In genomic region chr20:44917399-44917798, GRCh38 we compare ENCODE assay signal across 24 cellular contexts. TPM values are rescaled to one million over a fixed set of nuclear protein-coding genes. Genes with fewer than 3 reads are reported as not detected.
DNase-seq lines count a peak whose midpoint lies in the region; ATAC-seq, FAIRE-seq and TF ChIP-seq lines count a peak whose summit lies in the region.
"Had no signal": no experiment of that assay in that cellular context is flagged by ENCODE, and none has a peak within 500 bp of the region (broad histone marks: within the 10 kb centered on the region; RNA-seq: fewer than 3 reads in every experiment).

No MANE protein-coding gene starts in this region.

- TF ChIP-seq RAD21 in HepG2 (CRISPR knock-in tag; IDR thresholded peaks at IDR 0.05) (no peak), K562 (CRISPR knock-in tag; conservative IDR thresholded peaks at IDR 0.05 in 1 of 2, IDR thresholded peaks at IDR 0.05 in 1 of 2) (no peak)

- no peak for TF ChIP-seq EP300 in HepG2 (IDR thresholded peaks at IDR 0.05; ENCODE audit: low read depth in 2 of 2, low read length in 2 of 2)
- TF ChIP-seq EP300 in HepG2 (CRISPR knock-in tag; IDR thresholded peaks at IDR 0.05; ENCODE audit: borderline replicate concordance), result no peak
- no peak for TF ChIP-seq EP300 in K562 (IDR thresholded peaks at IDR 0.05; ENCODE audit: low read length)

- no peaks in the 10 kb centered on the region for H4K20me1 ChIP-seq in HepG2 (ENCODE audit: insufficient read depth, low read length)
- H4K20me1 ChIP-seq in K562 (replicated peaks; ENCODE audit: control insufficient read depth, insufficient read depth, low read length), result no peaks in the 10 kb centered on the region
- H4K20me1 ChIP-seq: BLaER1 had no signal

- H3K9ac ChIP-seq in HepG2 (ENCODE audit: insufficient read depth, low read depth, low read length) (no peak overlapping the region), K562 (ENCODE audit: insufficient read depth in 1 of 2, low read depth in 2 of 2, low read length in 2 of 2) (no peak overlapping the region)
- H3K9ac ChIP-seq: BLaER1 had no signal

- H3K4me2 ChIP-seq in HepG2 (ENCODE audit: low read depth, low read length) (no peak overlapping the region), K562 (ENCODE audit: insufficient read depth, low read length) (no peak overlapping the region)
- H3K4me2 ChIP-seq: BLaER1 had no signal

- H3K36me3 ChIP-seq in HepG2 (replicated peaks in 1 of 2; ENCODE audit: control insufficient read depth in 1 of 2, insufficient read depth in 2 of 2, low read length in 2 of 2) (peaks cover 32 to 77% of the 10 kb centered on the region in 2 experiments), right lobe of liver (peaks cover 0 to 4% (median 0%) of the 10 kb centered on the region in 4 donors), K562 (ENCODE audit: control insufficient read depth, insufficient read depth, low read length) (peaks cover 67% of the 10 kb centered on the region)

- no peaks in the 10 kb centered on the region for H3K27me3 ChIP-seq in HepG2 (ENCODE audit: control insufficient read depth in 1 of 2, insufficient read depth in 2 of 2, low read length in 2 of 2)
- H3K27me3 ChIP-seq in right lobe of liver, result no peaks in the 10 kb centered on the region
- H3K27me3 ChIP-seq in K562 (ENCODE audit: control insufficient read depth in 2 of 2, insufficient read depth in 2 of 2, low read length in 2 of 2), result no peaks in the 10 kb centered on the region
- H3K27me3 ChIP-seq: BE2C, BLaER1 had no signal

- FAIRE-seq in HepG2 (lab: Jason Lieb, UNC), result no peak
- no peak for FAIRE-seq in K562 (lab: Jason Lieb, UNC)
- FAIRE-seq: A204.1, GM12878, GM12892, GM18507 had no signal

- no peaks in the 10 kb centered on the region for H3K9me3 ChIP-seq in HepG2 (ENCODE audit: low read length)
- no peaks in the 10 kb centered on the region for H3K9me3 ChIP-seq in right lobe of liver
- no peaks in the 10 kb centered on the region for H3K9me3 ChIP-seq in K562 (replicated peaks; ENCODE audit: control insufficient read depth, insufficient read depth, low read depth, low read length)
- H3K9me3 ChIP-seq: BE2C, BLaER1 had no signal

- ATAC-seq in HepG2 (no peak), right lobe of liver (no peak), K562 (no peak)
- ATAC-seq: GM12878 had no signal

- DNase-seq in HepG2 (ENCODE audit: low spot score), result no peak
- DNase-seq in right lobe of liver, result no peak
- DNase-seq in K562 (ENCODE audit: extremely low read depth in 1 of 4, low spot score in 3 of 4), result no peak
- no peak for DNase-seq in NCI-H2081 treated with DMSO at 0.1 percent for 48 hours (lab: John Stamatoyannopoulos, UW)
- DNase-seq: 8988T; ACHN; BE2C; C1 segment of cervical spinal cord; CD4-positive, alpha-beta memory T cell; CD4-positive, CD25-positive, alpha-beta regulatory T cell; CD8-positive, alpha-beta memory T cell; COR-L47; DMS 273 treated with DMSO at 0.1 percent for 48 hours; DMS153; DMS53; DMS79; DND-41; EL; GDM1 had no signal

- TF ChIP-seq POLR2A in HepG2 (IDR thresholded peaks at IDR 0.05; ENCODE audit: insufficient read depth in 1 of 2, low read depth in 2 of 2, low read length in 2 of 2) (no peak), right lobe of liver (IDR thresholded peaks at IDR 0.05) (no peak), K562 (conservative IDR thresholded peaks at IDR 0.05) (no peak)

- TF ChIP-seq CTCF in HepG2 (CRISPR knock-in tag; IDR thresholded peaks at IDR 0.05) (no peak), right lobe of liver (IDR thresholded peaks at IDR 0.05) (no peak), K562 (IDR thresholded peaks at IDR 0.05 in 2 of 3, conservative IDR thresholded peaks at IDR 0.05 in 1 of 3; ENCODE audit: insufficient read depth in 2 of 3, low read depth in 1 of 3, low read length in 3 of 3) (no peak)

- POLR2A ChIA-PET in HepG2 (lab: Yijun Ruan, JAX), result no interaction called here
- POLR2A ChIA-PET in K562 (lab: Yijun Ruan, JAX), result interaction anchor here (1.1 to 1.3 kb wide), 2 partner anchors 8 to 11 kb away, joined by 3 to 5 read pairs; no protein-coding TSS in a partner anchor

- CTCF ChIA-PET in HepG2 (lab: Yijun Ruan, JAX; ENCODE audit: low intra/inter-chr PET ratio, low total read pairs), result no interaction called here
- CTCF ChIA-PET in K562 (lab: Yijun Ruan, JAX; ENCODE audit: low intra/inter-chr PET ratio), result no interaction called here

- no peaks in the 10 kb centered on the region for H3K79me2 ChIP-seq in HepG2 (ENCODE audit: insufficient read depth, low read length)
- H3K79me2 ChIP-seq in K562 (ENCODE audit: control insufficient read depth, insufficient read depth, low read length), result no peaks in the 10 kb centered on the region

- no peaks in the 10 kb centered on the region for H3K9me1 ChIP-seq in K562 (ENCODE audit: control insufficient read depth, insufficient read depth, low read length)

- H3K4me3 ChIP-seq in HepG2 (replicated peaks in 1 of 3; ENCODE audit: insufficient read depth in 1 of 3, low read depth in 2 of 3, low read length in 3 of 3) (no peak overlapping the region), right lobe of liver (no peak overlapping the region), K562 (no peak overlapping the region)
- H3K4me3 ChIP-seq: BLaER1, GM12878 had no signal

- H3K4me1 ChIP-seq in HepG2 (ENCODE audit: insufficient read depth, low read length) (no peaks in the 10 kb centered on the region), right lobe of liver (no peaks in the 10 kb centered on the region), K562 (replicated peaks in 1 of 2; ENCODE audit: control insufficient read depth in 2 of 2, insufficient read depth in 2 of 2, low read length in 2 of 2) (peaks cover 0 to 3% of the 10 kb centered on the region in 2 experiments; a peak in 2 of 5 replicates)
- H3K4me1 ChIP-seq: BE2C, BLaER1 had no signal

- in situ Hi-C loops in HepG2 (cut with HindIII; ENCODE audit: extremely low pct_ligation_motif_present, low pct_unique_long_range_greater_than_20kb) (no loop called here), K562 (cut with MboI) (no loop called here)

- BruUV-seq in HepG2 (replicated peaks; lab: Mats Ljungman, UMichigan) (no TSS peak), K562 (replicated peaks; lab: Mats Ljungman, UMichigan) (no TSS peak)

- no peak overlapping the region for H2AFZ ChIP-seq in HepG2 (ENCODE audit: low read length)
- no peak overlapping the region for H2AFZ ChIP-seq in K562 (ENCODE audit: low read depth, low read length)

- 96% methylated on average over 2 of the region's 2 CpGs for WGBS in HepG2 (ENCODE audit: low lambda C conversion rate)
- 96% methylated on average over 2 of the region's 2 CpGs for WGBS in right lobe of liver (ENCODE audit: insufficient coverage, low coverage, low lambda C conversion rate, missing lambda C conversion rate)
- WGBS in K562 (ENCODE audit: insufficient coverage, low coverage, missing lambda C conversion rate), result 78% methylated on average over 2 of the region's 2 CpGs

- intact Hi-C loops in HepG2 (cut with micrococcal nuclease; ENCODE audit: unreplicated experiment) (no loop called here), right lobe of liver (cut with DNase I) (no loop called here), K562 (cut with micrococcal nuclease) (loop anchor here (10.0 kb wide), 1 partner anchor 177 kb away; no protein-coding TSS in a partner anchor)

- no peak overlapping the region for H3K27ac ChIP-seq in HepG2 (ENCODE audit: extremely low read length, insufficient read depth, low read length)
- no peak overlapping the region for H3K27ac ChIP-seq in right lobe of liver
- H3K27ac ChIP-seq in K562 (ENCODE audit: extremely low read depth, low read depth, low read length), result no peak overlapping the region
- H3K27ac ChIP-seq: BLaER1 had no signal

RNA-seq across cellular contexts. Expression of gene PABPC1L, which starts 7.5 kb away (rescaled TPM):
- total RNA-seq in HepG2 (2016; rRNA removed; fragmentation: Illumina TruSeq; extraction: Trizol) (6.4 and 30.8 TPM in 2 replicates), right lobe of liver (10 to 100 TPM in 5 of 6 experiments, 1 to 10 TPM in 1; 8.7 to 40.2 (median 27.7) TPM), K562 (2014; rRNA removed) (15.8 and 22.2 TPM in 2 replicates), K562 (2014; rRNA removed; fragmentation: Illumina TruSeq; extraction: Trizol) (12.6 and 13.8 TPM in 2 replicates), K562 (2015; rRNA removed; fragmentation: Illumina TruSeq; extraction: Trizol) (12.2 and 12.9 TPM in 2 replicates), K562 (2021) (38.8 and 48.2 TPM in 2 replicates)
- 8.8 and 10.6 TPM in 2 replicates for total RNA-seq in HepG2 (2016; cell fraction: cytosol; rRNA removed; fragmentation: Illumina TruSeq; extraction: Trizol; ENCODE audit: low read depth)
- total RNA-seq in HepG2 (2016; cell fraction: insoluble cytoplasmic fraction; rRNA removed; fragmentation: Illumina TruSeq; extraction: Trizol), result 7.2 and 30.6 TPM in 2 replicates
- 7.7 TPM in 2 replicates for total RNA-seq in HepG2 (2016; cell fraction: membrane; rRNA removed; fragmentation: Illumina TruSeq; extraction: Trizol)
- 68.7 and 74.6 TPM in 2 replicates for total RNA-seq in HepG2 (2016; cell fraction: nucleus; rRNA removed; fragmentation: Illumina TruSeq; extraction: Trizol)
- polyA plus RNA-seq in HepG2 (2011; rRNA removed) (252 and 283 TPM in 2 replicates), K562 (2011; rRNA removed) (64.2 and 78.4 TPM in 2 replicates), K562 (2014; fragmentation: Illumina TruSeq; extraction: Trizol) (43.8 and 48.8 TPM in 2 replicates), K562 (2014; fragmentation: Nextera tagmentation; extraction: Ambion mirVana) (1 to 10 TPM; 6.0 to 7.2 TPM), K562 (2014; rRNA removed) (89.7 and 90.3 TPM in 2 replicates)
- 48.8 and 52.2 TPM in 2 replicates for polyA plus RNA-seq in HepG2 (2011; cell fraction: cytosol; rRNA removed)
- 1,815 and 1,864 TPM in 2 replicates for polyA plus RNA-seq in HepG2 (2011; cell fraction: nucleus; rRNA removed)
- polyA plus RNA-seq in HepG2 (2012), result 109 and 110 TPM in 2 replicates
- 3.4 TPM in 2 replicates for polyA plus RNA-seq in HepG2 (2016; cell fraction: cytosol; fragmentation: Illumina TruSeq; extraction: Trizol; ENCODE audit: low read depth)
- polyA plus RNA-seq in HepG2 (2016; cell fraction: insoluble cytoplasmic fraction; fragmentation: Illumina TruSeq; extraction: Trizol; ENCODE audit: low read depth), result 8.9 and 10.9 TPM in 2 replicates
- polyA plus RNA-seq in HepG2 (2016; cell fraction: membrane; fragmentation: Illumina TruSeq; extraction: Trizol; ENCODE audit: low read depth), result 4.4 and 4.6 TPM in 2 replicates
- 374 and 409 TPM in 2 replicates for polyA plus RNA-seq in HepG2 (2016; cell fraction: nucleus; fragmentation: Illumina TruSeq; extraction: Trizol; ENCODE audit: insufficient read depth, low read depth)
- polyA minus RNA-seq in HepG2 (2011; rRNA and poly(A)+ RNA removed; ENCODE audit: low replicate concordance), result 12.6 and 64.0 TPM in 2 replicates
- polyA minus RNA-seq in HepG2 (2011; cell fraction: cytosol; rRNA and poly(A)+ RNA removed), result 10.6 and 12.0 TPM in 2 replicates
- 250 and 264 TPM in 2 replicates for polyA minus RNA-seq in HepG2 (2011; cell fraction: nucleus; rRNA and poly(A)+ RNA removed)
- 609 and 822 TPM in 2 replicates for total RNA-seq in K562 (2011; cell fraction: chromatin; rRNA removed; ENCODE audit: low replicate concordance)
- 341 and 348 TPM in 2 replicates for total RNA-seq in K562 (2011; cell fraction: nucleolus; rRNA removed)
- 412 and 472 TPM in 2 replicates for total RNA-seq in K562 (2011; cell fraction: nucleoplasm; rRNA removed)
- 39.8 and 42.7 TPM in 2 replicates for polyA plus RNA-seq in K562 (2011; cell fraction: cytosol; rRNA removed)
- 277 and 391 TPM in 2 replicates for polyA plus RNA-seq in K562 (2011; cell fraction: nucleus; rRNA removed)
- polyA plus RNA-seq in K562 (2012), result 39.2 and 228 TPM in 2 replicates
- 19.6 and 23.4 TPM in 2 replicates for polyA minus RNA-seq in K562 (2011; rRNA and poly(A)+ RNA removed)
- polyA minus RNA-seq in K562 (2011; cell fraction: cytosol; rRNA and poly(A)+ RNA removed), result 7.3 and 13.4 TPM in 2 replicates
- 52.9 and 54.2 TPM in 2 replicates for polyA minus RNA-seq in K562 (2011; cell fraction: nucleus; rRNA and poly(A)+ RNA removed)

RNA-seq across cellular contexts. Expression of gene YWHAB, which starts 31.9 kb away (rescaled TPM):
- total RNA-seq in HepG2 (2016; rRNA removed; fragmentation: Illumina TruSeq; extraction: Trizol), result 121 and 184 TPM in 2 replicates
- total RNA-seq in HepG2 (2016; cell fraction: cytosol; rRNA removed; fragmentation: Illumina TruSeq; extraction: Trizol; ENCODE audit: low read depth), result 13.1 and 14.3 TPM in 2 replicates
- total RNA-seq in HepG2 (2016; cell fraction: insoluble cytoplasmic fraction; rRNA removed; fragmentation: Illumina TruSeq; extraction: Trizol), result 123 and 180 TPM in 2 replicates
- total RNA-seq in HepG2 (2016; cell fraction: membrane; rRNA removed; fragmentation: Illumina TruSeq; extraction: Trizol), result 60.9 and 62.9 TPM in 2 replicates
- total RNA-seq in HepG2 (2016; cell fraction: nucleus; rRNA removed; fragmentation: Illumina TruSeq; extraction: Trizol), result 79.4 and 83.5 TPM in 2 replicates
- polyA plus RNA-seq in HepG2 (2011; rRNA removed), result 64.0 and 77.2 TPM in 2 replicates
- polyA plus RNA-seq in HepG2 (2011; cell fraction: cytosol; rRNA removed), result 41.7 and 66.1 TPM in 2 replicates
- 28.9 and 37.6 TPM in 2 replicates for polyA plus RNA-seq in HepG2 (2011; cell fraction: nucleus; rRNA removed)
- polyA plus RNA-seq in HepG2 (2012), result 122 and 130 TPM in 2 replicates
- 22.2 and 23.8 TPM in 2 replicates for polyA plus RNA-seq in HepG2 (2016; cell fraction: cytosol; fragmentation: Illumina TruSeq; extraction: Trizol; ENCODE audit: low read depth)
- 254 and 256 TPM in 2 replicates for polyA plus RNA-seq in HepG2 (2016; cell fraction: insoluble cytoplasmic fraction; fragmentation: Illumina TruSeq; extraction: Trizol; ENCODE audit: low read depth)
- polyA plus RNA-seq in HepG2 (2016; cell fraction: membrane; fragmentation: Illumina TruSeq; extraction: Trizol; ENCODE audit: low read depth), result 47.1 and 50.3 TPM in 2 replicates
- polyA plus RNA-seq in HepG2 (2016; cell fraction: nucleus; fragmentation: Illumina TruSeq; extraction: Trizol; ENCODE audit: insufficient read depth, low read depth), result 121 and 126 TPM in 2 replicates
- polyA minus RNA-seq in HepG2 (2011; rRNA and poly(A)+ RNA removed; ENCODE audit: low replicate concordance), result 22.5 and 46.6 TPM in 2 replicates
- 38.2 and 43.5 TPM in 2 replicates for polyA minus RNA-seq in HepG2 (2011; cell fraction: cytosol; rRNA and poly(A)+ RNA removed)
- polyA minus RNA-seq in HepG2 (2011; cell fraction: nucleus; rRNA and poly(A)+ RNA removed), result 64.2 and 67.4 TPM in 2 replicates
- total RNA-seq in right lobe of liver, result 10 to 100 TPM; 48.7 to 71.1 (median 54.5) TPM
- total RNA-seq in K562 (2011; cell fraction: chromatin; rRNA removed; ENCODE audit: low replicate concordance), result 25.3 and 55.8 TPM in 2 replicates
- total RNA-seq in K562 (2011; cell fraction: nucleolus; rRNA removed), result 18.7 and 19.3 TPM in 2 replicates
- 38.6 and 71.2 TPM in 2 replicates for total RNA-seq in K562 (2011; cell fraction: nucleoplasm; rRNA removed)
- 60.6 and 70.0 TPM in 2 replicates for total RNA-seq in K562 (2014; rRNA removed)
- total RNA-seq in K562 (2014; rRNA removed; fragmentation: Illumina TruSeq; extraction: Trizol), result 96.1 and 109 TPM in 2 replicates
- total RNA-seq in K562 (2015; rRNA removed; fragmentation: Illumina TruSeq; extraction: Trizol), result 83.8 and 90.4 TPM in 2 replicates
- 178 and 180 TPM in 2 replicates for total RNA-seq in K562 (2021)
- 67.3 and 93.0 TPM in 2 replicates for polyA plus RNA-seq in K562 (2011; rRNA removed)
- polyA plus RNA-seq in K562 (2011; cell fraction: cytosol; rRNA removed), result 28.7 and 49.4 TPM in 2 replicates
- polyA plus RNA-seq in K562 (2011; cell fraction: nucleus; rRNA removed), result 22.9 and 33.5 TPM in 2 replicates
- 138 and 141 TPM in 2 replicates for polyA plus RNA-seq in K562 (2012)
- 166 and 185 TPM in 2 replicates for polyA plus RNA-seq in K562 (2014; fragmentation: Illumina TruSeq; extraction: Trizol)
- polyA plus RNA-seq in K562 (2014; fragmentation: Nextera tagmentation; extraction: Ambion mirVana), result 100 to 1,000 TPM; 106 to 124 TPM
- 78.1 and 78.3 TPM in 2 replicates for polyA plus RNA-seq in K562 (2014; rRNA removed)
- polyA minus RNA-seq in K562 (2011; rRNA and poly(A)+ RNA removed), result 67.1 and 73.1 TPM in 2 replicates
- 41.1 and 51.6 TPM in 2 replicates for polyA minus RNA-seq in K562 (2011; cell fraction: cytosol; rRNA and poly(A)+ RNA removed)
- polyA minus RNA-seq in K562 (2011; cell fraction: nucleus; rRNA and poly(A)+ RNA removed), result 14.5 and 26.2 TPM in 2 replicates

RNA-seq across cellular contexts. Expression of gene TOMM34, which starts 42.8 kb away (rescaled TPM):
- 52.0 and 73.0 TPM in 2 replicates for total RNA-seq in HepG2 (2016; rRNA removed; fragmentation: Illumina TruSeq; extraction: Trizol)
- total RNA-seq in HepG2 (2016; cell fraction: cytosol; rRNA removed; fragmentation: Illumina TruSeq; extraction: Trizol; ENCODE audit: low read depth), result 6.2 and 6.4 TPM in 2 replicates
- total RNA-seq in HepG2 (2016; cell fraction: insoluble cytoplasmic fraction; rRNA removed; fragmentation: Illumina TruSeq; extraction: Trizol), result 52.3 and 72.3 TPM in 2 replicates
- 18.0 and 21.0 TPM in 2 replicates for total RNA-seq in HepG2 (2016; cell fraction: membrane; rRNA removed; fragmentation: Illumina TruSeq; extraction: Trizol)
- total RNA-seq in HepG2 (2016; cell fraction: nucleus; rRNA removed; fragmentation: Illumina TruSeq; extraction: Trizol), result 24.9 and 25.7 TPM in 2 replicates
- 36.2 and 38.3 TPM in 2 replicates for polyA plus RNA-seq in HepG2 (2011; rRNA removed)
- polyA plus RNA-seq in HepG2 (2011; cell fraction: cytosol; rRNA removed), result 38.3 and 39.9 TPM in 2 replicates
- 20.9 and 23.3 TPM in 2 replicates for polyA plus RNA-seq in HepG2 (2011; cell fraction: nucleus; rRNA removed)
- 41.6 and 42.7 TPM in 2 replicates for polyA plus RNA-seq in HepG2 (2012)
- 7.7 and 7.8 TPM in 2 replicates for polyA plus RNA-seq in HepG2 (2016; cell fraction: cytosol; fragmentation: Illumina TruSeq; extraction: Trizol; ENCODE audit: low read depth)
- 102 TPM in 2 replicates for polyA plus RNA-seq in HepG2 (2016; cell fraction: insoluble cytoplasmic fraction; fragmentation: Illumina TruSeq; extraction: Trizol; ENCODE audit: low read depth)
- polyA plus RNA-seq in HepG2 (2016; cell fraction: membrane; fragmentation: Illumina TruSeq; extraction: Trizol; ENCODE audit: low read depth), result 17.3 and 19.1 TPM in 2 replicates
- 45.6 and 46.6 TPM in 2 replicates for polyA plus RNA-seq in HepG2 (2016; cell fraction: nucleus; fragmentation: Illumina TruSeq; extraction: Trizol; ENCODE audit: insufficient read depth, low read depth)
- polyA minus RNA-seq in HepG2 (2011; rRNA and poly(A)+ RNA removed; ENCODE audit: low replicate concordance), result 23.9 and 48.7 TPM in 2 replicates
- polyA minus RNA-seq in HepG2 (2011; cell fraction: cytosol; rRNA and poly(A)+ RNA removed), result 11.6 and 12.1 TPM in 2 replicates
- 6.8 and 9.1 TPM in 2 replicates for polyA minus RNA-seq in HepG2 (2011; cell fraction: nucleus; rRNA and poly(A)+ RNA removed)
- total RNA-seq in right lobe of liver, result 10 to 100 TPM in 3 of 6 experiments, 1 to 10 TPM in 3; 6.7 to 17.7 (median 10.0) TPM
- 7.3 and 11.7 TPM in 2 replicates for total RNA-seq in K562 (2011; cell fraction: chromatin; rRNA removed; ENCODE audit: low replicate concordance)
- total RNA-seq in K562 (2011; cell fraction: nucleolus; rRNA removed), result 10.5 and 10.8 TPM in 2 replicates
- total RNA-seq in K562 (2011; cell fraction: nucleoplasm; rRNA removed), result 13.0 and 16.9 TPM in 2 replicates
- 41.7 and 49.7 TPM in 2 replicates for total RNA-seq in K562 (2014; rRNA removed)
- total RNA-seq in K562 (2014; rRNA removed; fragmentation: Illumina TruSeq; extraction: Trizol), result 30.9 and 31.7 TPM in 2 replicates
- total RNA-seq in K562 (2015; rRNA removed; fragmentation: Illumina TruSeq; extraction: Trizol), result 30.3 and 31.4 TPM in 2 replicates
- total RNA-seq in K562 (2021), result 41.3 and 43.4 TPM in 2 replicates
- 49.1 and 56.0 TPM in 2 replicates for polyA plus RNA-seq in K562 (2011; rRNA removed)
- 50.8 and 67.9 TPM in 2 replicates for polyA plus RNA-seq in K562 (2011; cell fraction: cytosol; rRNA removed)
- 34.3 and 45.6 TPM in 2 replicates for polyA plus RNA-seq in K562 (2011; cell fraction: nucleus; rRNA removed)
- polyA plus RNA-seq in K562 (2012), result 34.8 and 51.5 TPM in 2 replicates
- polyA plus RNA-seq in K562 (2014; fragmentation: Illumina TruSeq; extraction: Trizol), result 62.6 and 69.4 TPM in 2 replicates
- 10 to 100 TPM; 18.1 to 32.6 TPM for polyA plus RNA-seq in K562 (2014; fragmentation: Nextera tagmentation; extraction: Ambion mirVana)
- 44.8 and 50.6 TPM in 2 replicates for polyA plus RNA-seq in K562 (2014; rRNA removed)
- 24.5 and 32.5 TPM in 2 replicates for polyA minus RNA-seq in K562 (2011; rRNA and poly(A)+ RNA removed)
- 15.4 and 19.2 TPM in 2 replicates for polyA minus RNA-seq in K562 (2011; cell fraction: cytosol; rRNA and poly(A)+ RNA removed)
- polyA minus RNA-seq in K562 (2011; cell fraction: nucleus; rRNA and poly(A)+ RNA removed), result 7.7 and 9.7 TPM in 2 replicates

RNA-seq across cellular contexts. Expression of gene STK4, which starts 48.9 kb away (rescaled TPM):
- total RNA-seq in HepG2 (2016; rRNA removed; fragmentation: Illumina TruSeq; extraction: Trizol), result 38.3 and 61.4 TPM in 2 replicates
- 7.6 and 8.4 TPM in 2 replicates for total RNA-seq in HepG2 (2016; cell fraction: cytosol; rRNA removed; fragmentation: Illumina TruSeq; extraction: Trizol; ENCODE audit: low read depth)
- 38.6 and 51.4 TPM in 2 replicates for total RNA-seq in HepG2 (2016; cell fraction: insoluble cytoplasmic fraction; rRNA removed; fragmentation: Illumina TruSeq; extraction: Trizol)
- 17.0 and 19.2 TPM in 2 replicates for total RNA-seq in HepG2 (2016; cell fraction: membrane; rRNA removed; fragmentation: Illumina TruSeq; extraction: Trizol)
- 46.5 and 48.3 TPM in 2 replicates for total RNA-seq in HepG2 (2016; cell fraction: nucleus; rRNA removed; fragmentation: Illumina TruSeq; extraction: Trizol)
- 21.2 and 25.6 TPM in 2 replicates for polyA plus RNA-seq in HepG2 (2011; rRNA removed)
- 11.6 and 16.8 TPM in 2 replicates for polyA plus RNA-seq in HepG2 (2011; cell fraction: cytosol; rRNA removed)
- 14.7 and 18.6 TPM in 2 replicates for polyA plus RNA-seq in HepG2 (2011; cell fraction: nucleus; rRNA removed)
- 16.8 and 20.4 TPM in 2 replicates for polyA plus RNA-seq in HepG2 (2012)
- 1.2 TPM in 2 replicates for polyA plus RNA-seq in HepG2 (2016; cell fraction: cytosol; fragmentation: Illumina TruSeq; extraction: Trizol; ENCODE audit: low read depth)
- polyA plus RNA-seq in HepG2 (2016; cell fraction: insoluble cytoplasmic fraction; fragmentation: Illumina TruSeq; extraction: Trizol; ENCODE audit: low read depth), result 34.7 and 38.5 TPM in 2 replicates
- polyA plus RNA-seq in HepG2 (2016; cell fraction: membrane; fragmentation: Illumina TruSeq; extraction: Trizol; ENCODE audit: low read depth), result 4.8 and 5.6 TPM in 2 replicates
- 40.8 and 44.8 TPM in 2 replicates for polyA plus RNA-seq in HepG2 (2016; cell fraction: nucleus; fragmentation: Illumina TruSeq; extraction: Trizol; ENCODE audit: insufficient read depth, low read depth)
- 23.3 and 33.6 TPM in 2 replicates for polyA minus RNA-seq in HepG2 (2011; rRNA and poly(A)+ RNA removed; ENCODE audit: low replicate concordance)
- 18.8 and 20.9 TPM in 2 replicates for polyA minus RNA-seq in HepG2 (2011; cell fraction: cytosol; rRNA and poly(A)+ RNA removed)
- 67.3 and 85.4 TPM in 2 replicates for polyA minus RNA-seq in HepG2 (2011; cell fraction: nucleus; rRNA and poly(A)+ RNA removed)
- 10 to 100 TPM in 5 of 6 experiments, 1 to 10 TPM in 1; 9.7 to 17.5 (median 13.4) TPM for total RNA-seq in right lobe of liver
- 54.9 and 167 TPM in 2 replicates for total RNA-seq in K562 (2011; cell fraction: chromatin; rRNA removed; ENCODE audit: low replicate concordance)
- 25.5 and 35.5 TPM in 2 replicates for total RNA-seq in K562 (2011; cell fraction: nucleolus; rRNA removed)
- total RNA-seq in K562 (2011; cell fraction: nucleoplasm; rRNA removed), result 67.2 and 90.2 TPM in 2 replicates
- total RNA-seq in K562 (2014; rRNA removed), result 17.1 and 19.8 TPM in 2 replicates
- 30.6 and 33.8 TPM in 2 replicates for total RNA-seq in K562 (2014; rRNA removed; fragmentation: Illumina TruSeq; extraction: Trizol)
- total RNA-seq in K562 (2015; rRNA removed; fragmentation: Illumina TruSeq; extraction: Trizol), result 27.6 and 30.4 TPM in 2 replicates
- 27.4 and 27.5 TPM in 2 replicates for total RNA-seq in K562 (2021)
- polyA plus RNA-seq in K562 (2011; rRNA removed), result 22.7 and 29.7 TPM in 2 replicates
- polyA plus RNA-seq in K562 (2011; cell fraction: cytosol; rRNA removed), result 7.7 and 11.9 TPM in 2 replicates
- polyA plus RNA-seq in K562 (2011; cell fraction: nucleus; rRNA removed), result 23.9 and 27.6 TPM in 2 replicates
- 12.6 and 13.5 TPM in 2 replicates for polyA plus RNA-seq in K562 (2012)
- 20.3 and 22.2 TPM in 2 replicates for polyA plus RNA-seq in K562 (2014; fragmentation: Illumina TruSeq; extraction: Trizol)
- polyA plus RNA-seq in K562 (2014; fragmentation: Nextera tagmentation; extraction: Ambion mirVana), result 10 to 100 TPM; 11.9 to 12.0 TPM
- polyA plus RNA-seq in K562 (2014; rRNA removed), result 16.7 and 19.0 TPM in 2 replicates
- polyA minus RNA-seq in K562 (2011; rRNA and poly(A)+ RNA removed), result 47.4 and 53.4 TPM in 2 replicates
- 10.5 and 13.9 TPM in 2 replicates for polyA minus RNA-seq in K562 (2011; cell fraction: cytosol; rRNA and poly(A)+ RNA removed)
- 34.6 and 48.3 TPM in 2 replicates for polyA minus RNA-seq in K562 (2011; cell fraction: nucleus; rRNA and poly(A)+ RNA removed)

Comparison
In these comparisons a context has a peak if more than half of its experiments do, and no peak if none do; other contexts are left out.
1. Of the 241 proteins assayed by ChIP-seq in both HepG2 and K562: peak only in HepG2: none; only in K562: ZNF121; in both: none; in neither: 240.